Comparison of ENCODE assay signal across 13 cellular contexts in genomic region chr9:127360205-127360604, GRCh38. TPM values are rescaled to one million over a fixed set of nuclear protein-coding genes. Genes with fewer than 3 reads are reported as not detected.
DNase-seq lines count a peak whose midpoint lies in the region; ATAC-seq and TF ChIP-seq lines count a peak whose summit lies in the region.
"Had no signal": no experiment of that assay in that cellular context is flagged by ENCODE, and none has a peak within 500 bp of the region (broad histone marks: within the 10 kb centered on the region; RNA-seq: fewer than 3 reads in every experiment).

No MANE protein-coding gene starts in this region.

- no peak overlapping the region for H3K23ac ChIP-seq in H9 (ENCODE audit: insufficient read length, low read depth, low read length)

- no peak overlapping the region for H2BK12ac ChIP-seq in H9 (ENCODE audit: insufficient read length, low read depth, low read length)

- H3K27me3 ChIP-seq in H9 (ENCODE audit: insufficient read depth, low read length) (no peaks in the 10 kb centered on the region), gastrocnemius medialis (no peaks in the 10 kb centered on the region)
- H3K27me3 ChIP-seq: sigmoid colon had no signal

- no peak overlapping the region for H4K91ac ChIP-seq in H9 (ENCODE audit: insufficient read length, low read depth, low read length)

- H4K20me1 ChIP-seq in H9 (ENCODE audit: control insufficient read depth, insufficient read depth, insufficient read length): no peaks in the 10 kb centered on the region

- H3K36me3 ChIP-seq in gastrocnemius medialis: no peaks in the 10 kb centered on the region

- H4K8ac ChIP-seq in H9 (replicated peaks; ENCODE audit: insufficient read length, low read depth, low read length): no peak overlapping the region

- no peak overlapping the region for H3K4me3 Mint-ChIP-seq in H9
- H3K4me3 Mint-ChIP-seq: activated B cell treated with CpG ODN at 0.5 μM for 24 hours had no signal

- H3K14ac ChIP-seq in H9 (ENCODE audit: insufficient read depth, low read length): no peak overlapping the region

- no peak overlapping the region for H3T11ph ChIP-seq in H9 (ENCODE audit: low read length)

- H3K56ac ChIP-seq in H9 (ENCODE audit: insufficient read length, low read depth, low read length): no peak overlapping the region

- no peak overlapping the region for H2BK20ac ChIP-seq in H9 (ENCODE audit: low read depth, low read length, poor library complexity, severe bottlenecking)

- H3K27ac ChIP-seq in H9 (ENCODE audit: insufficient read length, low read depth, low read length): no peak overlapping the region
- H3K27ac ChIP-seq in gastrocnemius medialis: peak overlapping the region in 3 of 4 donors; percentile 6 to 67 (median 37)
- H3K27ac ChIP-seq: KMS-11, sigmoid colon had no signal

- H2BK120ac ChIP-seq in H9 (ENCODE audit: low read depth, low read length, poor library complexity, severe bottlenecking): no peak overlapping the region

- intact Hi-C loops in gastrocnemius medialis (cut with DNase I; ENCODE audit: low total_unique reads): no loop called here

- H3K27ac Mint-ChIP-seq in H9: peak overlapping the region in 2 of 3 experiments; percentile 61 to 85; a peak in 1 of 7 replicates
- H3K27ac Mint-ChIP-seq: activated B cell treated with CpG ODN at 0.5 μM for 24 hours had no signal

- no peak overlapping the region for H2BK15ac ChIP-seq in H9 (ENCODE audit: low read depth, low read length)

- no peak overlapping the region for H3K4me2 ChIP-seq in H9 (ENCODE audit: insufficient read depth, insufficient read length, low read length)
- H3K4me2 ChIP-seq: KMS-11 had no signal

- H3K4me1 Mint-ChIP-seq in H9: peaks cover 7% of the 10 kb centered on the region in 2 experiments
- H3K4me1 Mint-ChIP-seq: activated B cell treated with CpG ODN at 0.5 μM for 24 hours had no signal

- H3K9me3 ChIP-seq in H9 (ENCODE audit: control insufficient read depth, low read depth, low read length) (no peaks in the 10 kb centered on the region), gastrocnemius medialis (no peaks in the 10 kb centered on the region)
- H3K9me3 ChIP-seq: sigmoid colon had no signal

- no peak for TF ChIP-seq CTCF in H9 (conservative IDR thresholded peaks at IDR 0.05)
- peak; percentile 47 for TF ChIP-seq CTCF in astrocyte of the cerebellum (IDR thresholded peaks at IDR 0.05; ENCODE audit: low read depth, low read length, missing control alignments)
- TF ChIP-seq CTCF in fibroblast of mammary gland (conservative IDR thresholded peaks at IDR 0.05; ENCODE audit: control insufficient read depth, insufficient read depth, low read depth, low read length): peak; percentile 25
- TF ChIP-seq CTCF in gastrocnemius medialis (IDR thresholded peaks at IDR 0.05 in 4 of 5, conservative IDR thresholded peaks at IDR 0.05 in 1 of 5): peak in 4 of 5 experiments; percentile 19 to 48 (median 35)

- no peak for DNase-seq in H9
- DNase-seq in astrocyte of the cerebellum (ENCODE audit: low read depth): no peak
- peak; percentile 31 for DNase-seq in fibroblast of mammary gland (ENCODE audit: low read depth)
- DNase-seq in gastrocnemius medialis: no peak
- DNase-seq in COLO668 (lab: John Stamatoyannopoulos, UW; ENCODE audit: unreplicated experiment): no peak
- no peak for DNase-seq in CD1c-positive myeloid dendritic cell (ENCODE audit: extremely low spot score)
- DNase-seq: activated B cell treated with CpG ODN at 0.5 μM for 24 hours; NCI-H1417 treated with DMSO at 0.1 percent for 48 hours; sigmoid colon; stimulated activated CD4-positive, alpha-beta T cell treated with anti-CD3 and anti-CD28 coated beads, Interleukin-2, amount 100 ng/mL, for 24 hours had no signal

- WGBS in H9 (ENCODE audit: extremely low coverage, insufficient read length, low lambda C conversion rate): no CpG with 5 or more reads among the region's 8 CpGs

- no peak overlapping the region for H3K4me3 ChIP-seq in astrocyte of the cerebellum (ENCODE audit: low read depth, low read length)
- H3K4me3 ChIP-seq in fibroblast of mammary gland (ENCODE audit: control insufficient read depth, low read depth, low read length): no peak overlapping the region
- no peak overlapping the region for H3K4me3 ChIP-seq in gastrocnemius medialis
- H3K4me3 ChIP-seq: sigmoid colon had no signal

- no peak for TF ChIP-seq POLR2A in gastrocnemius medialis (IDR thresholded peaks at IDR 0.05)

- H3K79me1 ChIP-seq in H9 (ENCODE audit: insufficient read depth, low read depth, low read length, poor library complexity, severe bottlenecking): no peaks in the 10 kb centered on the region

- ATAC-seq in gastrocnemius medialis (peak in 1 of 2 donors; percentile 84), HG02840 (IDR thresholded peaks at IDR 0.05; ENCODE audit: low FRiP score, unreplicated experiment) (no peak), HG03342 (IDR thresholded peaks at IDR 0.05; ENCODE audit: unreplicated experiment) (no peak)

- H2AK5ac ChIP-seq in H9 (ENCODE audit: insufficient read length, low read length): no peak overlapping the region

- H2BK5ac ChIP-seq in H9 (ENCODE audit: insufficient read length, low read length): no peak overlapping the region

- no peak overlapping the region for H4K5ac ChIP-seq in H9 (ENCODE audit: insufficient read length, low read depth, low read length)

- H3K4me1 ChIP-seq in H9 (ENCODE audit: insufficient read depth, low read length): no peaks in the 10 kb centered on the region
- peaks cover 0 to 4% of the 10 kb centered on the region in 2 donors for H3K4me1 ChIP-seq in gastrocnemius medialis

- H3K9ac ChIP-seq in H9 (ENCODE audit: extremely low read depth, insufficient read length, low read length): no peak overlapping the region
- H3K9ac ChIP-seq: KMS-11 had no signal

- H3K4ac ChIP-seq in H9 (ENCODE audit: low read depth, low read length): no peak overlapping the region

- no peaks in the 10 kb centered on the region for H3K79me2 ChIP-seq in H9 (ENCODE audit: insufficient read depth, low read length)

- H3K36me3 Mint-ChIP-seq in H9 (ENCODE audit: insufficient read depth in 1 of 3, low read depth in 3 of 3): peaks cover 6 to 11% (median 10%) of the 10 kb centered on the region in 3 experiments; a peak in 4 of 7 replicates

- H2AFZ ChIP-seq in H9 (ENCODE audit: low read length): no peak overlapping the region

- no peaks in the 10 kb centered on the region for H3K27me3 Mint-ChIP-seq in H9 (ENCODE audit: low read depth)
- H3K27me3 Mint-ChIP-seq: activated B cell treated with CpG ODN at 0.5 μM for 24 hours had no signal

- H3K18ac ChIP-seq in H9 (ENCODE audit: insufficient read length, low read depth, low read length): no peak overlapping the region

- H3K23me2 ChIP-seq in H9 (ENCODE audit: insufficient read length, low read depth, low read length, poor library complexity, severe bottlenecking): no peaks in the 10 kb centered on the region

- in situ Hi-C loops in astrocyte of the cerebellum (cut with HindIII; ENCODE audit: low sequenced_read_pairs) (no loop called here), gastrocnemius medialis (cut with MboI; ENCODE audit: low sequenced_read_pairs in 4 of 4) (no loop called here)

- H3K9me3 Mint-ChIP-seq in H9: no peaks in the 10 kb centered on the region
- H3K9me3 Mint-ChIP-seq: activated B cell treated with CpG ODN at 0.5 μM for 24 hours had no signal

RNA-seq across cellular contexts. Expression of gene SLC2A8, which starts 36.8 kb away (rescaled TPM):
- total RNA-seq in H9 (2021): 38.3 and 38.4 TPM in 2 replicates
- total RNA-seq in gastrocnemius medialis: 10 to 100 TPM; 19.8 to 31.2 (median 25.7) TPM
